In genomic region chr11:105057432-105057831, GRCh38 we compare ENCODE assay signal across 9 cellular contexts. TPM values are rescaled to one million over a fixed set of nuclear protein-coding genes. Genes with fewer than 3 reads are reported as not detected.
"Had no signal": no experiment of that assay in that cellular context is flagged by ENCODE, and none has a peak within 500 bp of the region (broad histone marks: within the 10 kb centered on the region; RNA-seq: fewer than 3 reads in every experiment).

No MANE protein-coding gene starts in this region.

- H3K4me2 ChIP-seq: KMS-11 had no signal

- H3K4me3 ChIP-seq: K562 had no signal

- ATAC-seq: K562 had no signal

- FAIRE-seq: HTR-8/SVneo, K562 had no signal

- DNase-seq: IMR-90, KBM-7, KG1 had no signal

- H3K27ac ChIP-seq: HL-60, KMS-11 had no signal

- H3K9ac ChIP-seq: KMS-11 had no signal

RNA-seq across cellular contexts. Expression of gene CARD16, which starts 12.3 kb away (rescaled TPM):
- total RNA-seq: HT-29 had no signal
- polyA plus RNA-seq: K562 had no signal

RNA-seq across cellular contexts. Expression of gene CASP1, which starts 22.5 kb away (rescaled TPM):
- total RNA-seq: HT-29, K562 had no signal
- polyA plus RNA-seq: K562 had no signal

RNA-seq across cellular contexts. Expression of gene CASP5, which starts 34.5 kb away (rescaled TPM):
- total RNA-seq: HT-29, HT1080, IMR-90, K562 had no signal
- polyA plus RNA-seq: IMR-90, K562 had no signal
